20 cellular contexts compared by ENCODE assay signal in genomic region chr7:138549082-138549481, GRCh38.
DNase-seq lines count a peak whose midpoint lies in the region; ATAC-seq, FAIRE-seq and TF ChIP-seq lines count a peak whose summit lies in the region.
"Had no signal": no experiment of that assay in that cellular context is flagged by ENCODE, and none has a peak within 500 bp of the region (broad histone marks: within the 10 kb centered on the region; RNA-seq: fewer than 3 reads in every experiment).

No MANE protein-coding gene starts in this region.

- dilution Hi-C loops in endothelial cell of umbilical vein (cut with MboI; ENCODE audit: extremely low pct_ligation_motif_present, low sequenced_read_pairs): no loop called here

- no peaks in the 10 kb centered on the region for H3K9me3 ChIP-seq in HEK293 (ENCODE audit: control insufficient read depth, insufficient read depth, low read depth, low read length)
- H3K9me3 ChIP-seq in endothelial cell of umbilical vein (replicated peaks; ENCODE audit: control insufficient read depth, insufficient read depth, low read length): no peaks in the 10 kb centered on the region
- H3K9me3 ChIP-seq in right cardiac atrium (ENCODE audit: control insufficient read depth, low read length): peaks cover 2% of the 10 kb centered on the region
- H3K9me3 ChIP-seq: BE2C had no signal

- no peaks in the 10 kb centered on the region for H3K9me3 Mint-ChIP-seq in Calu3 (ENCODE audit: low read depth, unreplicated experiment)

- DNase-seq in AG10803 (ENCODE audit: low read depth): peak; percentile 6
- peak; percentile 81 for DNase-seq in endothelial cell of umbilical vein (ENCODE audit: low read depth, low spot score)
- no peak for DNase-seq in right cardiac atrium
- DNase-seq in Calu3: no peak
- DNase-seq in activated CD4-positive, alpha-beta T cell treated with anti-CD3 and anti-CD28 coated beads, Interleukin-2, amount 50 U/mL, for 48 hours: no peak
- DNase-seq: BE2C; CD4-positive, alpha-beta T cell; DMS53; KBM-7; NCI-H1048; NCI-H1436 treated with DMSO at 0.1 percent for 48 hours; NCI-H2081; NCI-H510A; NCI-H774 had no signal

- H2AFZ ChIP-seq in endothelial cell of umbilical vein (ENCODE audit: low read depth, low read length): no peak overlapping the region
- H2AFZ ChIP-seq: PC-9 had no signal

- no peaks in the 10 kb centered on the region for H3K79me2 ChIP-seq in endothelial cell of umbilical vein (ENCODE audit: control insufficient read depth, insufficient read depth, low read length)

- H3K9ac ChIP-seq in endothelial cell of umbilical vein (replicated peaks; ENCODE audit: extremely low read depth, insufficient read depth, low read length): no peak overlapping the region

- H3K4me3 ChIP-seq in AG10803 (ENCODE audit: low read length): no peak overlapping the region
- no peak overlapping the region for H3K4me3 ChIP-seq in HEK293 (ENCODE audit: low read depth, low read length)
- no peak overlapping the region for H3K4me3 ChIP-seq in endothelial cell of umbilical vein (replicated peaks in 1 of 3; ENCODE audit: insufficient read depth in 1 of 3, low read depth in 1 of 3, low read length in 3 of 3)
- H3K4me3 ChIP-seq in right cardiac atrium (ENCODE audit: low read length): no peak overlapping the region
- H3K4me3 ChIP-seq: PC-9 had no signal

- H3K4me2 ChIP-seq in endothelial cell of umbilical vein (ENCODE audit: insufficient read depth, low read length): no peak overlapping the region
- H3K4me2 ChIP-seq: PC-9 had no signal

- H3K4me1 Mint-ChIP-seq in Calu3 (ENCODE audit: low read depth, unreplicated experiment): peaks cover 8% of the 10 kb centered on the region

- H3K36me3 ChIP-seq in HEK293 (ENCODE audit: control insufficient read depth in 2 of 2, insufficient read depth in 1 of 2, low read length in 2 of 2): peaks cover 3 to 78% of the 10 kb centered on the region in 2 experiments; a peak in 2 of 3 replicates
- H3K36me3 ChIP-seq in endothelial cell of umbilical vein (ENCODE audit: control insufficient read depth in 2 of 2, extremely low read depth in 1 of 2, insufficient read depth in 2 of 2, low read length in 2 of 2): peaks cover 0 to 16% of the 10 kb centered on the region in 2 experiments

- no peaks in the 10 kb centered on the region for H4K20me1 ChIP-seq in endothelial cell of umbilical vein (replicated peaks; ENCODE audit: control insufficient read depth, extremely low read depth, insufficient read depth, low read length)

- no peak for TF ChIP-seq CTCF in AG10803 (conservative IDR thresholded peaks at IDR 0.05; ENCODE audit: low read length)
- no peak for TF ChIP-seq CTCF in HEK293 (tag by site-specific recombination; IDR thresholded peaks at IDR 0.05)
- no peak for TF ChIP-seq CTCF in endothelial cell of umbilical vein (IDR thresholded peaks at IDR 0.05; ENCODE audit: extremely low read depth in 1 of 2, insufficient read depth in 1 of 2, low read depth in 1 of 2, low read length in 2 of 2)
- no peak for TF ChIP-seq CTCF in Calu3 (IDR thresholded peaks at IDR 0.05; ENCODE audit: unreplicated experiment)

- CTCF ChIA-PET in HEK293 (lab: Yijun Ruan, JAX) (no interaction called here), endothelial cell of umbilical vein (lab: Charles Lee) (no interaction called here), Calu3 (lab: Charles Lee) (no interaction called here)

- WGBS in right cardiac atrium: 76% methylated on average over 1 of the region's 1 CpG

- H3K9me1 ChIP-seq in endothelial cell of umbilical vein (replicated peaks; ENCODE audit: control insufficient read depth, extremely low read depth, insufficient read depth, low read length): no peaks in the 10 kb centered on the region

- no peak overlapping the region for H3K27ac Mint-ChIP-seq in Calu3 (ENCODE audit: unreplicated experiment)
- H3K27ac Mint-ChIP-seq: CD4-positive, alpha-beta T cell had no signal

- POLR2A ChIA-PET in HEK293 (lab: Yijun Ruan, JAX): no interaction called here
- POLR2A ChIA-PET in endothelial cell of umbilical vein (lab: Charles Lee): no interaction called here

- H3K27me3 Mint-ChIP-seq in Calu3 (ENCODE audit: unreplicated experiment): no peaks in the 10 kb centered on the region
- H3K27me3 Mint-ChIP-seq: CD4-positive, alpha-beta T cell had no signal

- BruUV-seq in endothelial cell of umbilical vein (replicated peaks; lab: Mats Ljungman, UMichigan) (no TSS peak), Calu3 (replicated peaks; lab: Mats Ljungman, UMichigan) (no TSS peak)

- H3K27me3 ChIP-seq in endothelial cell of umbilical vein (ENCODE audit: control insufficient read depth in 2 of 2, insufficient read depth in 2 of 2, low read length in 2 of 2): no peaks in the 10 kb centered on the region
- no peaks in the 10 kb centered on the region for H3K27me3 ChIP-seq in right cardiac atrium (ENCODE audit: control insufficient read depth, insufficient read depth)
- H3K27me3 ChIP-seq: BE2C had no signal

- H3K27ac ChIP-seq in HEK293 (ENCODE audit: extremely low read depth, low read depth, low read length): no peak overlapping the region
- H3K27ac ChIP-seq in endothelial cell of umbilical vein (ENCODE audit: insufficient read depth, low read depth, low read length): peak overlapping the region; percentile 4
- H3K27ac ChIP-seq in right cardiac atrium (ENCODE audit: low read length): no peak overlapping the region
- H3K27ac ChIP-seq: PC-9 had no signal

- intact Hi-C loops in endothelial cell of umbilical vein (cut with micrococcal nuclease): loop anchor here (10.0 kb wide), 1 partner anchor 384 kb away; no protein-coding TSS in a partner anchor
- intact Hi-C loops in right cardiac atrium (cut with DNase I): no loop called here
- intact Hi-C loops in Calu3 (cut with micrococcal nuclease; ENCODE audit: unreplicated experiment): no loop called here

- TF ChIP-seq POLR2A in endothelial cell of umbilical vein (IDR thresholded peaks at IDR 0.05; ENCODE audit: low read depth, low read length): no peak

- H3K36me3 Mint-ChIP-seq in Calu3 (ENCODE audit: insufficient read depth, unreplicated experiment): no peaks in the 10 kb centered on the region

- peak; percentile 47 for FAIRE-seq in endothelial cell of umbilical vein (lab: Jason Lieb, UNC)
- FAIRE-seq: GM19239 had no signal

- no peak overlapping the region for H3K4me3 Mint-ChIP-seq in Calu3 (ENCODE audit: low read depth, unreplicated experiment)
- H3K4me3 Mint-ChIP-seq: CD4-positive, alpha-beta T cell had no signal

- H3K4me1 ChIP-seq in HEK293 (ENCODE audit: control insufficient read depth, insufficient read depth, low read length) (no peaks in the 10 kb centered on the region), endothelial cell of umbilical vein (ENCODE audit: control insufficient read depth, extremely low read depth, insufficient read depth, low read length) (peaks cover 21% of the 10 kb centered on the region), right cardiac atrium (ENCODE audit: control insufficient read depth, insufficient read depth, low read length) (no peaks in the 10 kb centered on the region)
- H3K4me1 ChIP-seq: BE2C had no signal

- peak; percentile 51 to 56 for ATAC-seq in right cardiac atrium
- no peak for ATAC-seq in GM18858 (IDR thresholded peaks at IDR 0.05; ENCODE audit: unreplicated experiment)
- no peak for ATAC-seq in GM19395 (IDR thresholded peaks at IDR 0.05; ENCODE audit: unreplicated experiment)
- ATAC-seq: HCT116 had no signal

TF ChIP-seq in HEK293, 187 proteins besides CTCF, POLR2A, EP300 and RAD21 (continues in another document):
- no peak for TF ChIP-seq ZFP37 (tag by site-specific recombination; IDR thresholded peaks at IDR 0.05)
- no peak for TF ChIP-seq ZBTB49 (tag by site-specific recombination; IDR thresholded peaks at IDR 0.05; ENCODE audit: low read depth)

TF ChIP-seq in endothelial cell of umbilical vein, 7 proteins besides CTCF, POLR2A, EP300 and RAD21:
- TF ChIP-seq JUN (IDR thresholded peaks at IDR 0.05; ENCODE audit: borderline replicate concordance, insufficient read depth, insufficient read length, low read depth) (no peak), FOS (IDR thresholded peaks at IDR 0.05; ENCODE audit: borderline replicate concordance, insufficient read depth, low read length) (no peak), MYC (IDR thresholded peaks at IDR 0.05; ENCODE audit: low read depth, low read length) (no peak), MAX (IDR thresholded peaks at IDR 0.05; ENCODE audit: insufficient read depth, insufficient read length) (no peak), EZH2 (IDR thresholded peaks at IDR 0.05; ENCODE audit: borderline replicate concordance, low read depth, low read length, severe bottlenecking) (no peak), GATA2 (IDR thresholded peaks at IDR 0.05; ENCODE audit: insufficient read depth, insufficient read length, low read depth, low read length) (no peak), POLR2AphosphoS5 (IDR thresholded peaks at IDR 0.05; ENCODE audit: insufficient read depth, low read depth, low read length) (no peak)

Comparison
In these comparisons a context has a peak if more than half of its experiments do, and no peak if none do; other contexts are left out.
1. DNase-seq: peak in AG10803 (single experiment) and endothelial cell of umbilical vein (single experiment); none in right cardiac atrium (0 of 3), Calu3 (single experiment) and activated CD4-positive, alpha-beta T cell treated with anti-CD3 and anti-CD28 coated beads, Interleukin-2, amount 50 U/mL, for 48 hours (0 of 2).
2. ATAC-seq: peak in right cardiac atrium (2 of 2); none in GM18858 (single experiment) and GM19395 (single experiment).